Comparison of ENCODE assay signal across 27 cellular contexts in genomic region chr10:125646311-125646710, GRCh38.
"Had no signal": no experiment of that assay in that cellular context is flagged by ENCODE, and none has a peak within 500 bp of the region (broad histone marks: within the 10 kb centered on the region; RNA-seq: fewer than 3 reads in every experiment).

No MANE protein-coding gene starts in this region.

- DNase-seq: activated CD4-positive, alpha-beta memory T cell treated with anti-CD3 and anti-CD28 coated beads, Interleukin-2, amount 10 ng/mL, durations not matched to agents 7 days and 5 days; activated CD4-positive, alpha-beta T cell treated with anti-CD3 and anti-CD28 coated beads for 1 hour; activated CD4-positive, alpha-beta T cell treated with anti-CD3 and anti-CD28 coated beads for 4 hours; activated CD4-positive, alpha-beta T cell treated with anti-CD3 and anti-CD28 coated beads, Interleukin-2, amount 10 ng/mL, durations not matched to agents 7 days and 5 days; activated CD4-positive, alpha-beta T cell treated with anti-CD3 and anti-CD28 coated beads, Interleukin-2, amount 50 U/mL, for 4 hours; activated CD8-positive, alpha-beta memory T cell treated with anti-CD3 and anti-CD28 coated beads, Interleukin-2, amount 50 U/mL, for 48 hours; activated gamma-delta T cell; activated naive CD4-positive, alpha-beta T cell; activated naive CD4-positive, alpha-beta T cell treated with anti-CD3 and anti-CD28 coated beads, Interleukin-2, amount 10 ng/mL, durations not matched to agents 7 days and 5 days; activated naive CD8-positive, alpha-beta T cell treated with anti-CD3 and anti-CD28 coated beads, Interleukin-2, amount 10 ng/mL, durations not matched to agents 7 days and 5 days; activated T-cell treated with anti-CD3 and anti-CD28 coated beads for 4 hours; activated T-cell treated with anti-CD3 and anti-CD28 coated beads, Interleukin-2, amount 50 U/mL, for 24 hours; activated T-cell treated with anti-CD3 and anti-CD28 coated beads, Interleukin-2, amount 50 U/mL, for 72 hours; central memory CD4-positive, alpha-beta T cell; cerebellar nuclear complex; colonic mucosa; effector CD8-positive, alpha-beta T cell; foreskin keratinocyte; gastrocnemius medialis; glutamatergic neuron; heart left ventricle; T-helper 9 cell had no signal

- H3K27ac ChIP-seq: ascending aorta, breast epithelium, cardiac muscle cell, colonic mucosa, foreskin keratinocyte, gastrocnemius medialis, heart left ventricle had no signal

- H3K4me3 ChIP-seq: ascending aorta, breast epithelium, cardiac muscle cell, colonic mucosa, gastrocnemius medialis, heart left ventricle had no signal

- ATAC-seq: activated naive CD4-positive, alpha-beta T cell treated with anti-CD3 and anti-CD28 coated beads, Interleukin-2, amount 50 U/mL, for 72 hours; activated T-cell treated with anti-CD3 and anti-CD28 coated beads, Interleukin-2, amount 50 U/mL, for 72 hours; esophagus mucosa; foreskin keratinocyte; gastrocnemius medialis; heart left ventricle had no signal
